Comparison of ENCODE assay signal across 16 cellular contexts in genomic region chr2:189276277-189276676, GRCh38.
A peak's percentile ranks its signal among the peaks of the same experiment; 100 is the strongest.
DNase-seq lines count a peak whose midpoint lies in the region; TF ChIP-seq lines count a peak whose summit lies in the region.
"Had no signal": no experiment of that assay in that cellular context is flagged by ENCODE, and none has a peak within 500 bp of the region (broad histone marks: within the 10 kb centered on the region; RNA-seq: fewer than 3 reads in every experiment).

No MANE protein-coding gene starts in this region.

- H3K36me3 ChIP-seq in breast epithelium, result no peaks in the 10 kb centered on the region
- H3K36me3 ChIP-seq in SK-N-SH (replicated peaks in 1 of 2; ENCODE audit: control insufficient read depth in 1 of 2, insufficient read depth in 2 of 2, low read length in 1 of 2), result peaks cover 0 to 6% of the 10 kb centered on the region in 2 experiments

- no peaks in the 10 kb centered on the region for H3K79me2 ChIP-seq in SK-N-SH (ENCODE audit: insufficient read depth)

- CTCF ChIA-PET in MCF 10A (lab: Yijun Ruan, JAX) (no interaction called here), SK-N-SH (lab: Yijun Ruan, JAX) (interaction anchor here (0.8 to 1.2 kb wide), 2 partner anchors 27 to 751 kb away, joined by 3 read pairs; no protein-coding TSS in a partner anchor)

- peaks cover 57% of the 10 kb centered on the region for H3F3A ChIP-seq in SK-N-SH (replicated peaks; ENCODE audit: insufficient read depth)

- H3K9me3 ChIP-seq in breast epithelium, result no peaks in the 10 kb centered on the region
- H3K9me3 ChIP-seq in SK-N-SH, result no peaks in the 10 kb centered on the region; the same call in 1 of the 2 replicates

- TF ChIP-seq POLR2A in breast epithelium (IDR thresholded peaks at IDR 0.05), result no peak

- peak overlapping the region; percentile 61; the same call in 1 of the 2 replicates for H3K9ac ChIP-seq in SK-N-SH

- H3K27me3 Mint-ChIP-seq in MCF 10A (ENCODE audit: insufficient read depth, unreplicated experiment), result no peaks in the 10 kb centered on the region

- no peaks in the 10 kb centered on the region for H3K27me3 ChIP-seq in breast epithelium
- H3K27me3 ChIP-seq in SK-N-SH (ENCODE audit: insufficient read depth), result no peaks in the 10 kb centered on the region

- no peaks in the 10 kb centered on the region for H4K20me1 ChIP-seq in SK-N-SH (ENCODE audit: insufficient read depth)

- intact Hi-C loops in MCF 10A (cut with micrococcal nuclease) (loop anchor here (2.0 kb wide), 1 partner anchor 39 kb away; no protein-coding TSS in a partner anchor), breast epithelium (cut with DNase I; ENCODE audit: low total_unique reads) (no loop called here)

- no peak for TF ChIP-seq RAD21 in SK-N-SH (IDR thresholded peaks at IDR 0.05; ENCODE audit: low read length)

- H3K36me3 Mint-ChIP-seq in MCF 10A (ENCODE audit: insufficient read depth, unreplicated experiment), result no peaks in the 10 kb centered on the region

- WGBS in SK-N-SH (ENCODE audit: low lambda C conversion rate), result 3% methylated on average over 2 of the region's 2 CpGs

- H3K27ac Mint-ChIP-seq in MCF 10A (ENCODE audit: low read depth, unreplicated experiment), result peak overlapping the region; percentile 90
- H3K27ac Mint-ChIP-seq: nephron had no signal

- TF ChIP-seq CTCF in MCF 10A (IDR thresholded peaks at IDR 0.05; ENCODE audit: unreplicated experiment) (no peak), breast epithelium (IDR thresholded peaks at IDR 0.05) (no peak), SK-N-SH (IDR thresholded peaks at IDR 0.05) (no peak)

- H3K27ac ChIP-seq in breast epithelium, result no peak overlapping the region
- H3K27ac ChIP-seq in SK-N-SH (ENCODE audit: low read depth in 2 of 2, low read length in 1 of 2), result peak overlapping the region; percentile 81 to 96

- peaks cover 9% of the 10 kb centered on the region for H3K4me1 Mint-ChIP-seq in MCF 10A (ENCODE audit: insufficient read depth, unreplicated experiment)

- peak overlapping the region; percentile 30; the same call in 1 of the 2 replicates for H3K4me2 ChIP-seq in SK-N-SH

- H3K9me2 ChIP-seq in SK-N-SH, result no peaks in the 10 kb centered on the region

- POLR2A ChIA-PET in MCF 10A (lab: Yijun Ruan, JAX), result interaction anchor here (0.7 to 0.8 kb wide), 2 partner anchors 10 to 117 kb away, joined by 3 read pairs; no protein-coding TSS in a partner anchor
- POLR2A ChIA-PET in SK-N-SH (lab: Yijun Ruan, JAX), result no interaction called here

- no peaks in the 10 kb centered on the region for H3K9me3 Mint-ChIP-seq in MCF 10A (ENCODE audit: unreplicated experiment)

- H3K4me3 ChIP-seq in breast epithelium (no peak overlapping the region), SK-N-SH (ENCODE audit: low read depth in 2 of 2, low read length in 1 of 2) (no peak overlapping the region)
- H3K4me3 ChIP-seq: K562 had no signal

- H3K4me1 ChIP-seq in breast epithelium (no peaks in the 10 kb centered on the region), SK-N-SH (ENCODE audit: control insufficient read depth in 1 of 2, insufficient read depth in 2 of 2, low read depth in 1 of 2, low read length in 1 of 2) (peaks cover 0 to 11% of the 10 kb centered on the region in 2 experiments; a peak in 2 of 4 replicates)

- peak overlapping the region; percentile 26 for H2AFZ ChIP-seq in SK-N-SH (ENCODE audit: low read depth)

- peak in 1 of 2 experiments; percentile 84; a peak in 2 of 4 replicates for TF ChIP-seq EP300 in SK-N-SH (IDR thresholded peaks at IDR 0.05; ENCODE audit: borderline replicate concordance in 1 of 2, low read depth in 1 of 2, low read length in 1 of 2)

- peak overlapping the region; percentile 55 for H3K4me3 Mint-ChIP-seq in MCF 10A (ENCODE audit: unreplicated experiment)
- H3K4me3 Mint-ChIP-seq: nephron had no signal

- BruUV-seq in MCF 10A (replicated peaks; lab: Mats Ljungman, UMichigan), result no TSS peak

- DNase-seq in MCF 10A (ENCODE audit: unreplicated experiment) (peak; percentile 88), breast epithelium (ENCODE audit: low spot score in 2 of 2) (no peak), SK-N-SH (no peak), fibroblast of peridontal ligament (ENCODE audit: extremely low read depth) (peak; percentile 98), stromal cell of bone marrow (ENCODE audit: low read depth) (peak; percentile 88), AML-193 (lab: John Stamatoyannopoulos, UW) (no peak), DMS53 (lab: John Stamatoyannopoulos, UW) (no peak), NCI-H446 treated with DMSO at 0.1 percent for 48 hours (lab: John Stamatoyannopoulos, UW) (no peak)
- DNase-seq: ACHN; activated CD4-positive, alpha-beta T cell treated with anti-CD3 and anti-CD28 coated beads, Interleukin-2, amount 50 U/mL, for 48 hours; activated effector memory CD4-positive, alpha-beta T cell treated with Interleukin-2 at 50 U/mL for 16 hours; cortex of kidney; DMS79 treated with DMSO at 0.1 percent for 48 hours; left cardiac atrium had no signal

TF ChIP-seq in SK-N-SH, 30 proteins besides CTCF, POLR2A, EP300 and RAD21 (continues in another document):
- no peak for TF ChIP-seq GATA2 (CRISPR knock-in tag; IDR thresholded peaks at IDR 0.05)
- TF ChIP-seq EZH2phosphoT487 (IDR thresholded peaks at IDR 0.05; ENCODE audit: borderline replicate concordance, low read depth), result no peak
- TF ChIP-seq GABPA (IDR thresholded peaks at IDR 0.05; ENCODE audit: low read depth), result no peak
- TF ChIP-seq NRF1 (IDR thresholded peaks at IDR 0.05; ENCODE audit: low read depth, low read length), result no peak
- no peak for TF ChIP-seq MXI1 (IDR thresholded peaks at IDR 0.05; ENCODE audit: low read depth, low read length)
- TF ChIP-seq TAF1 (IDR thresholded peaks at IDR 0.05; ENCODE audit: borderline replicate concordance, low read depth, low read length), result 0 out of 2 replicates have a peak, but pooled peaks have one; percentile 29
- peak; percentile 44; the same call in 1 of the 2 replicates for TF ChIP-seq NFIC (IDR thresholded peaks at IDR 0.05; ENCODE audit: borderline replicate concordance)
- TF ChIP-seq CHD2 (IDR thresholded peaks at IDR 0.05; ENCODE audit: low read length, partially characterized antibody), result no peak
- TF ChIP-seq PBX3 (IDR thresholded peaks at IDR 0.05), result peak; percentile 58; the same call in 1 of the 2 replicates
- peak; percentile 50 for TF ChIP-seq MAX (IDR thresholded peaks at IDR 0.05; ENCODE audit: low read depth)
- no peak for TF ChIP-seq ZBTB33 (IDR thresholded peaks at IDR 0.05; ENCODE audit: borderline replicate concordance, low read depth)
- TF ChIP-seq POLR2AphosphoS5 (IDR thresholded peaks at IDR 0.05; ENCODE audit: low read depth, low read length), result peak; percentile 42; the same call in 1 of the 2 replicates
- TF ChIP-seq TCF12 (IDR thresholded peaks at IDR 0.05), result peak; percentile 78
- TF ChIP-seq, protein P1, sequence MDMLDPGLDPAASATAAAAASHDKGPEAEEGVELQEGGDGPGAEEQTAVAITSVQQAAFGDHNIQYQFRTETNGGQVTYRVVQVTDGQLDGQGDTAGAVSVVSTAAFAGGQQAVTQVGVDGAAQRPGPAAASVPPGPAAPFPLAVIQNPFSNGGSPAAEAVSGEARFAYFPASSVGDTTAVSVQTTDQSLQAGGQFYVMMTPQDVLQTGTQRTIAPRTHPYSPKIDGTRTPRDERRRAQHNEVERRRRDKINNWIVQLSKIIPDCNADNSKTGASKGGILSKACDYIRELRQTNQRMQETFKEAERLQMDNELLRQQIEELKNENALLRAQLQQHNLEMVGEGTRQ (IDR thresholded peaks at IDR 0.05; ENCODE audit: borderline replicate concordance, low read depth, low read length), result no peak
- TF ChIP-seq FOSL2 (IDR thresholded peaks at IDR 0.05; ENCODE audit: borderline replicate concordance, low read depth), result peak; percentile 86
- TF ChIP-seq FOXJ3 (CRISPR knock-in tag; IDR thresholded peaks at IDR 0.05), result no peak
- TF ChIP-seq JUND (IDR thresholded peaks at IDR 0.05), result peak; percentile 83
- TF ChIP-seq RXRA (IDR thresholded peaks at IDR 0.05; ENCODE audit: borderline replicate concordance, low read depth), result peak; percentile 25; the same call in 1 of the 2 replicates
- 0 out of 2 replicates have a peak, but pooled peaks have one; percentile 42 for TF ChIP-seq YY1 (IDR thresholded peaks at IDR 0.05; ENCODE audit: low read depth)
- peak; percentile 73; the same call in 1 of the 2 replicates for TF ChIP-seq FOXM1 (IDR thresholded peaks at IDR 0.05; ENCODE audit: low read depth)
- TF ChIP-seq RCOR1 (IDR thresholded peaks at IDR 0.05; ENCODE audit: low read length), result no peak

Comparison
In these comparisons a context has a peak if more than half of its experiments do, and no peak if none do; other contexts are left out.
1. DNase-seq: peak in MCF 10A (single experiment), fibroblast of peridontal ligament (single experiment) and stromal cell of bone marrow (single experiment); none in breast epithelium (0 of 2), SK-N-SH (single experiment), AML-193 (0 of 2), DMS53 (single experiment) and NCI-H446 treated with DMSO at 0.1 percent for 48 hours (single experiment).
2. H3K27ac ChIP-seq: peak in SK-N-SH (2 of 2); none in breast epithelium (0 of 2).